16 cellular contexts compared by ENCODE assay signal in genomic region chr1:196063307-196063706, GRCh38.
DNase-seq lines count a peak whose midpoint lies in the region; ATAC-seq lines count a peak whose summit lies in the region.
"Had no signal": no experiment of that assay in that cellular context is flagged by ENCODE, and none has a peak within 500 bp of the region (broad histone marks: within the 10 kb centered on the region; RNA-seq: fewer than 3 reads in every experiment).

No MANE protein-coding gene starts in this region.

- DNase-seq in DMS53 (lab: John Stamatoyannopoulos, UW) (peak; percentile 55), NCI-H1694 (lab: John Stamatoyannopoulos, UW) (peak; percentile 33), astrocyte of the hippocampus (ENCODE audit: low read depth, low spot score) (peak; percentile 13), iris pigment epithelial cell (ENCODE audit: low read depth) (peak; percentile 35), middle frontal gyrus (ENCODE audit: extremely low spot score, low spot score) (no peak), OCI-M2 (lab: John Stamatoyannopoulos, UW; ENCODE audit: unreplicated experiment) (no peak), cerebellar nuclear complex (lab: John Stamatoyannopoulos, UW) (no peak)
- DNase-seq in effector memory CD8-positive, alpha-beta T cell: no peak
- DNase-seq: activated CD8-positive, alpha-beta memory T cell treated with anti-CD3 and anti-CD28 coated beads, Interleukin-2, amount 10 ng/mL, durations not matched to agents 7 days and 5 days; amniotic stem cell; immature natural killer cell; KG1; naive thymus-derived CD4-positive, alpha-beta T cell; NCI-H1417; pancreas; stimulated activated CD4-positive, alpha-beta T cell treated with anti-CD3 and anti-CD28 coated beads, Interleukin-4, amount 100 ng/mL, for 1 hour had no signal

- H3K4me3 Mint-ChIP-seq in effector memory CD8-positive, alpha-beta T cell: no peak overlapping the region
- H3K4me3 Mint-ChIP-seq: activated CD8-positive, alpha-beta memory T cell treated with anti-CD3 and anti-CD28 coated beads, Interleukin-2, amount 10 ng/mL, durations not matched to agents 7 days and 5 days; immature natural killer cell; naive thymus-derived CD4-positive, alpha-beta T cell had no signal

- ATAC-seq in effector memory CD8-positive, alpha-beta T cell (replicated peaks): no peak
- ATAC-seq: activated CD8-positive, alpha-beta memory T cell treated with anti-CD3 and anti-CD28 coated beads, Interleukin-2, amount 10 ng/mL, durations not matched to agents 7 days and 5 days; naive thymus-derived CD4-positive, alpha-beta T cell; pancreas had no signal

- no peak overlapping the region for H3K27ac Mint-ChIP-seq in effector memory CD8-positive, alpha-beta T cell
- H3K27ac Mint-ChIP-seq: activated CD8-positive, alpha-beta memory T cell treated with anti-CD3 and anti-CD28 coated beads, Interleukin-2, amount 10 ng/mL, durations not matched to agents 7 days and 5 days; immature natural killer cell; naive thymus-derived CD4-positive, alpha-beta T cell had no signal

- no peaks in the 10 kb centered on the region for H3K36me3 Mint-ChIP-seq in effector memory CD8-positive, alpha-beta T cell (ENCODE audit: insufficient read depth)
- H3K36me3 Mint-ChIP-seq: activated CD8-positive, alpha-beta memory T cell treated with anti-CD3 and anti-CD28 coated beads, Interleukin-2, amount 10 ng/mL, durations not matched to agents 7 days and 5 days; immature natural killer cell; naive thymus-derived CD4-positive, alpha-beta T cell had no signal

- no peaks in the 10 kb centered on the region for H3K4me1 Mint-ChIP-seq in effector memory CD8-positive, alpha-beta T cell (ENCODE audit: low read depth in 2 of 2)
- H3K4me1 Mint-ChIP-seq: activated CD8-positive, alpha-beta memory T cell treated with anti-CD3 and anti-CD28 coated beads, Interleukin-2, amount 10 ng/mL, durations not matched to agents 7 days and 5 days; immature natural killer cell; naive thymus-derived CD4-positive, alpha-beta T cell had no signal

- peaks cover 12 to 15% of the 10 kb centered on the region in 2 donors for H3K9me3 Mint-ChIP-seq in effector memory CD8-positive, alpha-beta T cell

- no peaks in the 10 kb centered on the region for H3K27me3 Mint-ChIP-seq in effector memory CD8-positive, alpha-beta T cell
- H3K27me3 Mint-ChIP-seq: activated CD8-positive, alpha-beta memory T cell treated with anti-CD3 and anti-CD28 coated beads, Interleukin-2, amount 10 ng/mL, durations not matched to agents 7 days and 5 days; naive thymus-derived CD4-positive, alpha-beta T cell had no signal

Comparison
In these comparisons a context has a peak if more than half of its experiments do, and no peak if none do; other contexts are left out.
1. DNase-seq: peak in DMS53 (single experiment), NCI-H1694 (single experiment), astrocyte of the hippocampus (single experiment) and iris pigment epithelial cell (single experiment); none in middle frontal gyrus (single experiment), OCI-M2 (single experiment), effector memory CD8-positive, alpha-beta T cell (0 of 3) and cerebellar nuclear complex (0 of 2).